In genomic region chr1:7303554-7304347, GRCh38 we compare ENCODE assay signal across 15 cellular contexts.
"Had no signal": no experiment of that assay in that cellular context is flagged by ENCODE, and none has a peak within 500 bp of the region (broad histone marks: within the 10 kb centered on the region; RNA-seq: fewer than 3 reads in every experiment).

No MANE protein-coding gene starts in this region.

- H3K27me3 ChIP-seq: ovary, stomach, testis had no signal

- ATAC-seq: activated naive CD4-positive, alpha-beta T cell treated with anti-CD3 and anti-CD28 coated beads, Interleukin-2, amount 50 U/mL, for 72 hours; left ventricle myocardium superior; sciatic nerve had no signal

- DNase-seq: activated CD4-positive, alpha-beta memory T cell treated with anti-CD3 and anti-CD28 coated beads for 36 hours; activated CD4-positive, alpha-beta T cell treated with anti-CD3 and anti-CD28 coated beads for 1 hour; activated effector memory CD4-positive, alpha-beta T cell treated with anti-CD3 and anti-CD28 coated beads, Interleukin-2, amount 50 U/mL, for 16 hours; activated T-cell treated with anti-CD3 and anti-CD28 coated beads, Interleukin-2, amount 50 U/mL, for 48 hours; caudate nucleus; hippocampal formation; left ventricle myocardium superior; ovary; stimulated activated CD4-positive, alpha-beta T cell treated with anti-CD3 and anti-CD28 coated beads, Interleukin-12 subunit alpha, Interleukin-12 subunit beta, amount 100 ng/mL, for 4 hours; stimulated activated CD4-positive, alpha-beta T cell treated with anti-CD3 and anti-CD28 coated beads, Interleukin-2, amount 100 ng/mL, for 24 hours; stomach; T-helper 1 cell; testis had no signal

- H3K4me3 ChIP-seq: ovary, stomach, testis had no signal

- H3K27ac Mint-ChIP-seq: activated CD4-positive, alpha-beta memory T cell treated with anti-CD3 and anti-CD28 coated beads for 36 hours; activated naive CD4-positive, alpha-beta T cell treated with anti-CD3 and anti-CD28 coated beads, Interleukin-2, amount 50 U/mL, for 72 hours had no signal

- H3K36me3 ChIP-seq: ovary, stomach had no signal

- H3K36me3 Mint-ChIP-seq: activated naive CD4-positive, alpha-beta T cell treated with anti-CD3 and anti-CD28 coated beads, Interleukin-2, amount 50 U/mL, for 72 hours had no signal

- H3K4me1 ChIP-seq: testis had no signal

- H3K27ac ChIP-seq: ovary, stomach, testis had no signal

- H3K9me3 ChIP-seq: ovary, testis had no signal

- H3K4me3 Mint-ChIP-seq: activated CD4-positive, alpha-beta memory T cell treated with anti-CD3 and anti-CD28 coated beads for 36 hours had no signal
